In genomic region chr3:188049890-188050530, GRCh38 we compare ENCODE assay signal across 10 cellular contexts.
DNase-seq lines count a peak whose midpoint lies in the region; ATAC-seq lines count a peak whose summit lies in the region.
"Had no signal": no experiment of that assay in that cellular context is flagged by ENCODE, and none has a peak within 500 bp of the region (broad histone marks: within the 10 kb centered on the region; RNA-seq: fewer than 3 reads in every experiment).

No MANE protein-coding gene starts in this region.

- H3K27me3 Mint-ChIP-seq in naive B cell: peaks cover 4 to 17% (median 17%) of the 10 kb centered on the region in 3 donors

- no peaks in the 10 kb centered on the region for H3K9me3 Mint-ChIP-seq in naive B cell

- peak overlapping the region in 1 of 6 donors; percentile 0 for H3K27ac Mint-ChIP-seq in naive B cell

- peaks cover 8 to 22% (median 16%) of the 10 kb centered on the region in 3 donors for H3K4me1 Mint-ChIP-seq in naive B cell

- peak; percentile 5 to 14 for DNase-seq in stimulated activated CD4-positive, alpha-beta T cell treated with anti-CD3 and anti-CD28 coated beads, Interleukin-15, amount 100 ng/mL, for 48 hours (ENCODE audit: low read depth in 2 of 2)
- no peak for DNase-seq in stimulated activated CD4-positive, alpha-beta T cell treated with anti-CD3 and anti-CD28 coated beads, Interleukin-12 subunit alpha, Interleukin-12 subunit beta, amount 100 ng/mL, for 4 hours
- peak; percentile 39 to 44 for DNase-seq in activated T-cell treated with anti-CD3 and anti-CD28 coated beads, Interleukin-2, amount 50 U/mL, for 48 hours
- no peak for DNase-seq in naive B cell
- no peak for DNase-seq in H4 (ENCODE audit: low spot score)
- DNase-seq in islet precursor cell: no peak
- no peak for DNase-seq in A172 (ENCODE audit: low spot score)
- DNase-seq: NCI-H2029, PC-3 had no signal

- no peaks in the 10 kb centered on the region for H3K36me3 Mint-ChIP-seq in naive B cell

- peak overlapping the region in 4 of 8 donors; percentile 2 to 63 (median 14) for H3K4me3 Mint-ChIP-seq in naive B cell

- ATAC-seq in naive B cell (ENCODE audit: low read depth in 2 of 2): peak; percentile 81 to 93
- no peak for ATAC-seq in HG02938 (IDR thresholded peaks at IDR 0.05; ENCODE audit: unreplicated experiment)
- ATAC-seq: PC-3 had no signal

Comparison
In these comparisons a context has a peak if more than half of its experiments do, and no peak if none do; other contexts are left out.
1. DNase-seq: peak in stimulated activated CD4-positive, alpha-beta T cell treated with anti-CD3 and anti-CD28 coated beads, Interleukin-15, amount 100 ng/mL, for 48 hours (2 of 2) and activated T-cell treated with anti-CD3 and anti-CD28 coated beads, Interleukin-2, amount 50 U/mL, for 48 hours (2 of 2); none in stimulated activated CD4-positive, alpha-beta T cell treated with anti-CD3 and anti-CD28 coated beads, Interleukin-12 subunit alpha, Interleukin-12 subunit beta, amount 100 ng/mL, for 4 hours (single experiment), naive B cell (single experiment), H4 (single experiment), islet precursor cell (single experiment) and A172 (single experiment).